Comparison of ENCODE assay signal across 8 cellular contexts in genomic region chr5:179907570-179908324, GRCh38. TPM values are rescaled to one million over a fixed set of nuclear protein-coding genes. Genes with fewer than 3 reads are reported as not detected.
DNase-seq lines count a peak whose midpoint lies in the region; ATAC-seq and TF ChIP-seq lines count a peak whose summit lies in the region.

TBC1D9B (minus strand) TSS chr5:179907897; CDS start chr5:179907821, 76 bp downstream.

- no peaks in the 10 kb centered on the region; the same call in 1 of the 2 replicates for H3K36me3 ChIP-seq in ES-I3 (ENCODE audit: insufficient read depth, low read length)
- no peaks in the 10 kb centered on the region for H3K36me3 ChIP-seq in prostate gland
- H3K36me3 ChIP-seq in upper lobe of right lung = peaks cover 18% of the 10 kb centered on the region

- peak within 1 kb of the TSS; percentile 63 for H3K9ac ChIP-seq in ES-I3 (ENCODE audit: low read depth, low read length)

- under 1% methylated on average over 48 of the region's 102 CpGs for WGBS in prostate gland

- TF ChIP-seq EP300 in Ishikawa (IDR thresholded peaks at IDR 0.05; ENCODE audit: borderline replicate concordance) = no peak

- H3K27me3 ChIP-seq in prostate gland (replicated peaks; ENCODE audit: insufficient read depth) (no peaks in the 10 kb centered on the region), upper lobe of right lung (no peaks in the 10 kb centered on the region)

- DNase-seq in amniotic epithelial cell (ENCODE audit: low read depth) (peak; percentile 34), left cardiac atrium (peak; percentile 75), prostate gland (ENCODE audit: low spot score) (peak; percentile 36), upper lobe of right lung (peak; percentile 88)

- peak within 1 kb of the TSS; percentile 47 to 50 for H3K4me3 ChIP-seq in prostate gland
- H3K4me3 ChIP-seq in upper lobe of right lung = peak within 1 kb of the TSS; percentile 57

- TF ChIP-seq POLR2A in prostate gland (IDR thresholded peaks at IDR 0.05) = no peak

- ATAC-seq in GM21529 (IDR thresholded peaks at IDR 0.05; ENCODE audit: unreplicated experiment) = peak; percentile 88
- ATAC-seq in left cardiac atrium = peak; percentile 89 to 95
- ATAC-seq in upper lobe of right lung = peak; percentile 96

- TF ChIP-seq CTCF in prostate gland (IDR thresholded peaks at IDR 0.05) = peak in 3 of 4 experiments; percentile 42 to 62 (median 56)
- TF ChIP-seq CTCF in upper lobe of right lung (IDR thresholded peaks at IDR 0.05) = peak; percentile 31

- intact Hi-C loops in T-helper 1 cell treated with Interleukin-12 subunit alpha and Interleukin-12 subunit beta and Interleukin-4 antibody, amounts not matched to agents 30 ng/mL and 1 ng/mL, for 36 hours (cut with micrococcal nuclease) = loop anchor here (1.0 to 5.0 kb wide), 9 partner anchors 49 to 385 kb away; partner anchors contain the start of genes CANX, MAPK9 and MRNIP
- intact Hi-C loops in left cardiac atrium (cut with DNase I) = loop anchor here in 1 of 2 donors (5.0 kb wide), 2 partner anchors 105 to 165 kb away; partner anchors contain the start of gene RNF130
- intact Hi-C loops in prostate gland (cut with DNase I) = loop anchor here (5.0 kb wide), 2 partner anchors 105 to 165 kb away; partner anchors contain the start of gene RNF130
- intact Hi-C loops in upper lobe of right lung (cut with DNase I) = no loop called here

- H3K9me3 ChIP-seq in ES-I3 (ENCODE audit: control insufficient read depth, insufficient read depth, low read length) (no peaks in the 10 kb centered on the region), prostate gland (no peaks in the 10 kb centered on the region), upper lobe of right lung (no peaks in the 10 kb centered on the region)

- TF ChIP-seq RAD21 in Ishikawa (IDR thresholded peaks at IDR 0.05; ENCODE audit: low read depth) = no peak

- H3K27ac ChIP-seq in prostate gland (peak within 1 kb of the TSS; percentile 66 to 68), upper lobe of right lung (peak within 1 kb of the TSS; percentile 76)

- H3K4me1 ChIP-seq in ES-I3 (ENCODE audit: insufficient read depth, low read length) (no peaks in the 10 kb centered on the region), prostate gland (replicated peaks) (peaks cover 5% of the 10 kb centered on the region), upper lobe of right lung (peaks cover 17% of the 10 kb centered on the region)

TF ChIP-seq in Ishikawa, 13 proteins besides CTCF, POLR2A, EP300 and RAD21:
- no peak for TF ChIP-seq ZBTB7A (IDR thresholded peaks at IDR 0.05; ENCODE audit: low read depth)
- no peak for TF ChIP-seq FOXM1 (IDR thresholded peaks at IDR 0.05; ENCODE audit: borderline replicate concordance, low read depth)
- peak; percentile 23; the same call in 1 of the 2 replicates for TF ChIP-seq YY1 (IDR thresholded peaks at IDR 0.05; ENCODE audit: low read depth)
- TF ChIP-seq USF1 (IDR thresholded peaks at IDR 0.05) = no peak
- TF ChIP-seq TAF1 (IDR thresholded peaks at IDR 0.05; ENCODE audit: low read depth) = 0 out of 2 replicates have a peak, but pooled peaks have one; percentile 14
- peak; percentile 55 for TF ChIP-seq MAX (IDR thresholded peaks at IDR 0.05)
- TF ChIP-seq EGR1 (IDR thresholded peaks at IDR 0.05) = peak; percentile 60
- TF ChIP-seq CEBPB (IDR thresholded peaks at IDR 0.05) = no peak

RNA-seq across cellular contexts. Expression of gene TBC1D9B, which starts in this region (rescaled TPM):
- total RNA-seq in T-helper 1 cell treated with Interleukin-12 subunit alpha and Interleukin-12 subunit beta and Interleukin-4 antibody, amounts not matched to agents 30 ng/mL and 1 ng/mL, for 36 hours = 104 and 117 TPM in 2 replicates
- 10 to 100 TPM; 43.5 to 53.5 TPM for total RNA-seq in left cardiac atrium
- total RNA-seq in prostate gland = 100 to 1,000 TPM in 1 of 2 donors, 10 to 100 TPM in 1; 64.1 to 163 TPM
- 92.4 TPM for total RNA-seq in upper lobe of right lung

Comparison
In these comparisons a context has a peak if more than half of its experiments do, and no peak if none do; other contexts are left out.
1. Peak in every context shown above with its lines: DNase-seq, ATAC-seq, H3K4me3 ChIP-seq and H3K27ac ChIP-seq.
2. DNase-seq: peak in every context shown above with its lines; median percentile 88 in upper lobe of right lung; 75 in left cardiac atrium; 36 in prostate gland; 34 in amniotic epithelial cell.